In genomic region chr13:100491164-100491847, GRCh38 we compare ENCODE assay signal across 10 cellular contexts.
DNase-seq lines count a peak whose midpoint lies in the region; ATAC-seq and TF ChIP-seq lines count a peak whose summit lies in the region.
"Had no signal": no experiment of that assay in that cellular context is flagged by ENCODE, and none has a peak within 500 bp of the region (broad histone marks: within the 10 kb centered on the region; RNA-seq: fewer than 3 reads in every experiment).

No MANE protein-coding gene starts in this region.

- H3K27me3 ChIP-seq in KMS-11 (ENCODE audit: insufficient read depth, low read depth) (no peaks in the 10 kb centered on the region), cardiac muscle cell (no peaks in the 10 kb centered on the region), spleen (replicated peaks in 1 of 7) (no peaks in the 10 kb centered on the region)

- no peak overlapping the region for H3K4me3 ChIP-seq in KMS-11 (IDR thresholded peaks at IDR 0.05; ENCODE audit: insufficient read depth, low read depth, low read length)
- no peak overlapping the region for H3K4me3 ChIP-seq in cardiac muscle cell
- no peak overlapping the region for H3K4me3 ChIP-seq in spleen

- H3K36me3 ChIP-seq in KMS-11 (ENCODE audit: insufficient read depth): no peaks in the 10 kb centered on the region
- no peaks in the 10 kb centered on the region for H3K36me3 ChIP-seq in cardiac muscle cell
- H3K36me3 ChIP-seq in spleen: no peaks in the 10 kb centered on the region

- no peak overlapping the region for H3K9ac ChIP-seq in KMS-11

- intact Hi-C loops in spleen (cut with DNase I; ENCODE audit: low total_unique reads): no loop called here

- H3K4me1 ChIP-seq in KMS-11 (ENCODE audit: low read depth, poor library complexity, severe bottlenecking): peaks cover 40% of the 10 kb centered on the region
- peaks cover 22% of the 10 kb centered on the region for H3K4me1 ChIP-seq in cardiac muscle cell (ENCODE audit: low read depth)
- peaks cover 0 to 40% (median 7%) of the 10 kb centered on the region in 6 donors for H3K4me1 ChIP-seq in spleen

- no peak for TF ChIP-seq POLR2A in spleen (IDR thresholded peaks at IDR 0.05)

- TF ChIP-seq CTCF in KMS-11 (conservative IDR thresholded peaks at IDR 0.05; ENCODE audit: low read depth, low read length): no peak
- peak; percentile 37 for TF ChIP-seq CTCF in cardiac muscle cell (IDR thresholded peaks at IDR 0.05; ENCODE audit: low read depth, low read length)
- TF ChIP-seq CTCF in spleen (IDR thresholded peaks at IDR 0.05 in 8 of 11, conservative IDR thresholded peaks at IDR 0.05 in 3 of 11): no peak

- DNase-seq in amniotic epithelial cell (ENCODE audit: low read depth): peak; percentile 70
- peak in 1 of 2 donors; percentile 94 for DNase-seq in cardiac muscle cell (ENCODE audit: low read depth in 1 of 2, low spot score in 1 of 2)
- DNase-seq in spleen: no peak
- no peak for DNase-seq in NCI-H2196 (lab: John Stamatoyannopoulos, UW; ENCODE audit: unreplicated experiment)
- no peak for DNase-seq in stimulated activated naive CD4-positive, alpha-beta T cell treated with Interleukin-2 at 50 U/mL for 16 hours (lab: John Stamatoyannopoulos, UW)
- DNase-seq: activated CD4-positive, alpha-beta T cell treated with anti-CD3 and anti-CD28 coated beads for 1 hour; activated naive CD8-positive, alpha-beta T cell treated with anti-CD3 and anti-CD28 coated beads, Interleukin-2, amount 10 ng/mL, durations not matched to agents 7 days and 5 days had no signal

- H3K27ac ChIP-seq in KMS-11: peak overlapping the region; percentile 48; the same call in 1 of the 2 replicates
- H3K27ac ChIP-seq in cardiac muscle cell: no peak overlapping the region
- H3K27ac ChIP-seq in spleen: peak overlapping the region in 7 of 8 donors; percentile 38 to 76 (median 66)
- H3K27ac ChIP-seq: HL-60 had no signal

- H3K79me2 ChIP-seq in KMS-11 (ENCODE audit: insufficient read depth, low read depth): no peaks in the 10 kb centered on the region

- H2AFZ ChIP-seq in KMS-11 (ENCODE audit: low read depth): no peak overlapping the region

- WGBS in spleen, 5 donors: 50 to 71% (median 61%) methylated on average over 8 of the region's 8 CpGs

- H3K9me3 ChIP-seq in cardiac muscle cell (ENCODE audit: low read depth) (no peaks in the 10 kb centered on the region), spleen (no peaks in the 10 kb centered on the region)

- no peak for ATAC-seq in GM21423 (IDR thresholded peaks at IDR 0.05; ENCODE audit: unreplicated experiment)

- H4K20me1 ChIP-seq in KMS-11 (ENCODE audit: insufficient read depth): no peaks in the 10 kb centered on the region

- H3K4me2 ChIP-seq in KMS-11: peak overlapping the region; percentile 48
